7 cellular contexts compared by ENCODE assay signal in the genomic region with DNA sequence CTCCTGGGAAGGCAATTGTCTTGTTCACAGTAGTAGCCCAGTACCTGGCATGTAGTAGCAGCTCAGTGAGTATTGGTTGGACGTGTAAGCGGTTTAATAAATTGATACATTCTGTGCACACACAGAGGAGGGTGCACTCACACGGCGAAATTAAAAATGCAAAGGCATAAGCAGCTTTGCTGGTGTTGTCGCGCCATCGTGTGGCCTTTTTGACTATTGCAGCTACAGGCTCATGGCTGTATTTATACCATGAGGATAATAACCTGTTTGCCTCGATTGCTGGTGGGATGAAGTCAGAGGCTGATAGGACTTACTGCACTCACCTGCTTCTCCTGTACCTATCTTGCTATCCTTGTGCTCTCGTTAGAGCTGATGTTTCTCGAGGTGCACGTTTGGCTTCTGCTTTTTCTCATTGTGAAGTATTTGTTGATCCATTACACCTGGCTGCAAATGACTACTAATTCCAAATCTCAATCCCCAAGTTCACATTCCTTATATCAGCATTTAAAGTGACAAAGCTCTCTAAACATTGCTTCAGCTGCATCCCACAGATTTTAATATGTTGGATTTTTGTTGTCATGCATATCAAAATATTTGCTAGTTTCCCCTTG.
DNase-seq lines count a peak whose midpoint lies in the region; ATAC-seq and TF ChIP-seq lines count a peak whose summit lies in the region.

No MANE protein-coding gene starts in this region.

- peaks cover 2 to 5% (median 4%) of the 10 kb centered on the region in 3 donors for H3K4me1 Mint-ChIP-seq in T-cell

- H3K36me3 Mint-ChIP-seq in T-cell = no peaks in the 10 kb centered on the region

- no peak overlapping the region for H3K27ac Mint-ChIP-seq in T-cell

- peaks cover 11 to 17% of the 10 kb centered on the region in 2 donors for H3K27me3 Mint-ChIP-seq in T-cell

- peaks cover 9 to 11% (median 9%) of the 10 kb centered on the region in 3 donors for H3K9me3 Mint-ChIP-seq in T-cell

- ATAC-seq in T-cell (replicated peaks in 1 of 4) = peak in 2 of 4 experiments; percentile 45 to 60

- no peak overlapping the region for H3K4me3 ChIP-seq in GM12865 (ENCODE audit: low read depth, low read length)
- no peak overlapping the region for H3K4me3 ChIP-seq in HFF-Myc (replicated peaks; ENCODE audit: low read depth, low read length)

- CTCF ChIA-PET in T-cell (lab: Charles Lee) = interaction anchor here (0.5 to 1.1 kb wide), 3 partner anchors 38 to 237 kb away, joined by 3 read pairs; no protein-coding TSS in a partner anchor

- TF ChIP-seq CTCF in GM12865 (IDR thresholded peaks at IDR 0.05; ENCODE audit: insufficient read depth, low read depth, low read length, missing control alignments) = peak; percentile 86
- TF ChIP-seq CTCF in HFF-Myc (IDR thresholded peaks at IDR 0.05; ENCODE audit: low read depth, low read length, missing control alignments) = peak; percentile 64

- POLR2A ChIA-PET in T-cell (lab: Charles Lee) = no interaction called here

- H3K4me3 Mint-ChIP-seq in T-cell = no peak overlapping the region

- peak; percentile 80 for DNase-seq in GM12865 (ENCODE audit: low read depth)
- DNase-seq in HFF-Myc (ENCODE audit: extremely low read depth, low read depth) = no peak
- DNase-seq in NCI-H1105 (lab: John Stamatoyannopoulos, UW) = peak; percentile 75
- peak in 28 of 34 experiments; percentile 5 to 60 (median 20) for DNase-seq in T-cell
- peak; percentile 84 for DNase-seq in astrocyte of the hippocampus (ENCODE audit: low read depth, low spot score)
- peak; percentile 36 for DNase-seq in iPS DF 4.7 (ENCODE audit: extremely low read depth, low spot score)
- peak; percentile 36 to 74 for DNase-seq in stimulated activated CD4-positive, alpha-beta T cell treated with anti-CD3 and anti-CD28 coated beads, Interleukin-12 subunit alpha, Interleukin-12 subunit beta, amount 100 ng/mL, for 24 hours (ENCODE audit: low read depth in 2 of 2)
